Comparison of ENCODE assay signal across 8 cellular contexts in genomic region chr5:134370871-134371833, GRCh38. TPM values are rescaled to one million over a fixed set of nuclear protein-coding genes. Genes with fewer than 3 reads are reported as not detected.
A peak's percentile ranks its signal among the peaks of the same experiment; 100 is the strongest.
DNase-seq lines count a peak whose midpoint lies in the region; TF ChIP-seq lines count a peak whose summit lies in the region.

UBE2B (plus strand) TSS chr5:134371569; CDS start chr5:134371596, 27 bp downstream.

- H3K27me3 ChIP-seq in HAP-1 (ENCODE audit: low read depth) = no peaks in the 10 kb centered on the region
- H3K27me3 ChIP-seq in MM.1S (replicated peaks; ENCODE audit: insufficient read depth, low read length) = no peaks in the 10 kb centered on the region

- H3K4me3 Mint-ChIP-seq in nephron = peak within 1 kb of the TSS; percentile 89 to 97 (median 95)
- H3K4me3 Mint-ChIP-seq in stimulated activated naive CD8-positive, alpha-beta T cell treated with anti-CD3 and anti-CD28 coated beads, Interleukin-15, Interleukin-2, amounts not matched to agents 100 ng/mL and 50 ng/mL, for 24 hours = peak within 1 kb of the TSS; percentile 97

- H3K27me3 Mint-ChIP-seq in nephron (ENCODE audit: low read depth) = peaks cover 4% of the 10 kb centered on the region
- H3K27me3 Mint-ChIP-seq in stimulated activated naive CD8-positive, alpha-beta T cell treated with anti-CD3 and anti-CD28 coated beads, Interleukin-15, Interleukin-2, amounts not matched to agents 100 ng/mL and 50 ng/mL, for 24 hours = no peaks in the 10 kb centered on the region

- no peak for TF ChIP-seq CTCF in MM.1S (IDR thresholded peaks at IDR 0.05; ENCODE audit: low read length)
- TF ChIP-seq CTCF in fibroblast of the aortic adventitia (IDR thresholded peaks at IDR 0.05; ENCODE audit: insufficient read depth, low read length) = no peak
- peak in 1 of 3 experiments; percentile 11 for TF ChIP-seq CTCF in nephron (IDR thresholded peaks at IDR 0.05; ENCODE audit: unreplicated experiment in 3 of 3)

- peaks cover 3% of the 10 kb centered on the region for H3K9me3 Mint-ChIP-seq in nephron
- H3K9me3 Mint-ChIP-seq in stimulated activated naive CD8-positive, alpha-beta T cell treated with anti-CD3 and anti-CD28 coated beads, Interleukin-15, Interleukin-2, amounts not matched to agents 100 ng/mL and 50 ng/mL, for 24 hours = no peaks in the 10 kb centered on the region

- H4K20me1 ChIP-seq in MM.1S (ENCODE audit: insufficient read depth, low read length) = peaks cover 19% of the 10 kb centered on the region; the same call in 1 of the 2 replicates

- peaks cover 56% of the 10 kb centered on the region for H3K79me2 ChIP-seq in MM.1S (ENCODE audit: low read length)

- H3K36me3 Mint-ChIP-seq in nephron (ENCODE audit: low read depth) = peaks cover 28% of the 10 kb centered on the region
- peaks cover 37% of the 10 kb centered on the region for H3K36me3 Mint-ChIP-seq in stimulated activated naive CD8-positive, alpha-beta T cell treated with anti-CD3 and anti-CD28 coated beads, Interleukin-15, Interleukin-2, amounts not matched to agents 100 ng/mL and 50 ng/mL, for 24 hours (ENCODE audit: low read depth)

- DNase-seq in HAP-1 (ENCODE audit: low spot score in 2 of 2) = peak; percentile 98
- DNase-seq in MM.1S = peak; percentile 99
- DNase-seq in SIG-M5 (lab: John Stamatoyannopoulos, UW) = peak; percentile 97
- DNase-seq in activated gamma-delta T cell (lab: John Stamatoyannopoulos, UW) = peak; percentile 96
- peak; percentile 100 for DNase-seq in fibroblast of the aortic adventitia (ENCODE audit: low read depth)

- H3K4me3 ChIP-seq in HAP-1 (peak within 1 kb of the TSS; percentile 94), MM.1S (ENCODE audit: low read length) (peak within 1 kb of the TSS; percentile 79), fibroblast of the aortic adventitia (ENCODE audit: low read depth, low read length) (peak within 1 kb of the TSS; percentile 94)

- no peaks in the 10 kb centered on the region for H3K9me2 ChIP-seq in MM.1S (replicated peaks; ENCODE audit: insufficient read depth, low read length)

- peaks cover 32% of the 10 kb centered on the region for H3K4me1 Mint-ChIP-seq in nephron
- peaks cover 67% of the 10 kb centered on the region for H3K4me1 Mint-ChIP-seq in stimulated activated naive CD8-positive, alpha-beta T cell treated with anti-CD3 and anti-CD28 coated beads, Interleukin-15, Interleukin-2, amounts not matched to agents 100 ng/mL and 50 ng/mL, for 24 hours (ENCODE audit: low read depth)

- H3F3A ChIP-seq in MM.1S (ENCODE audit: insufficient read depth, low read length) = peaks cover 5% of the 10 kb centered on the region; the same call in 1 of the 2 replicates

- peak within 1 kb of the TSS; percentile 98 to 99 (median 99) for H3K27ac Mint-ChIP-seq in nephron
- H3K27ac Mint-ChIP-seq in stimulated activated naive CD8-positive, alpha-beta T cell treated with anti-CD3 and anti-CD28 coated beads, Interleukin-15, Interleukin-2, amounts not matched to agents 100 ng/mL and 50 ng/mL, for 24 hours = peak within 1 kb of the TSS; percentile 99

- H3K9ac ChIP-seq in ES-I3 (ENCODE audit: low read depth, low read length) (peak within 1 kb of the TSS; percentile 88), MM.1S (ENCODE audit: low read length) (peak within 1 kb of the TSS; percentile 97)

- H3K4me2 ChIP-seq in MM.1S (ENCODE audit: low read depth, low read length) = peak within 1 kb of the TSS; percentile 96

- in situ Hi-C loops in HAP-1 (cut with MboI; ENCODE audit: low sequenced_read_pairs) = loop anchor here (5.0 kb wide), 1 partner anchor 156 kb away; the partner anchor contains the start of gene JADE2

- H2AFZ ChIP-seq in MM.1S (ENCODE audit: low read length) = peak within 1 kb of the TSS; percentile 85

- H3K4me1 ChIP-seq in ES-I3 (ENCODE audit: insufficient read depth, low read length) (peaks cover 6% of the 10 kb centered on the region; the same call in 1 of the 2 replicates), HAP-1 (peaks cover 5% of the 10 kb centered on the region), MM.1S (ENCODE audit: low read length) (peaks cover 8% of the 10 kb centered on the region)

- H3K9me3 ChIP-seq in ES-I3 (ENCODE audit: control insufficient read depth, insufficient read depth, low read length) (no peaks in the 10 kb centered on the region), HAP-1 (no peaks in the 10 kb centered on the region), MM.1S (replicated peaks; ENCODE audit: insufficient read depth, low read length) (no peaks in the 10 kb centered on the region)

- H3K36me3 ChIP-seq in ES-I3 (ENCODE audit: insufficient read depth, low read length) (no peaks in the 10 kb centered on the region; the same call in 1 of the 2 replicates), HAP-1 (replicated peaks) (peaks cover 6% of the 10 kb centered on the region), MM.1S (replicated peaks; ENCODE audit: insufficient read depth, low read length) (no peaks in the 10 kb centered on the region; the same call in 1 of the 2 replicates)

- H3K27ac ChIP-seq in MM.1S (ENCODE audit: low read length) = peak within 1 kb of the TSS; percentile 91

RNA-seq across cellular contexts. Expression of gene UBE2B, which starts in this region (rescaled TPM):
- total RNA-seq in fibroblast of the aortic adventitia (ENCODE audit: low replicate concordance) = 19.8 and 49.1 TPM in 2 replicates

Comparison
In these comparisons a context has a peak if more than half of its experiments do, and no peak if none do; other contexts are left out.
1. Peak in every context shown above with its lines: DNase-seq, H3K4me3 ChIP-seq and H3K27ac ChIP-seq.